Comparison of ENCODE assay signal across 8 cellular contexts in the genomic region with DNA sequence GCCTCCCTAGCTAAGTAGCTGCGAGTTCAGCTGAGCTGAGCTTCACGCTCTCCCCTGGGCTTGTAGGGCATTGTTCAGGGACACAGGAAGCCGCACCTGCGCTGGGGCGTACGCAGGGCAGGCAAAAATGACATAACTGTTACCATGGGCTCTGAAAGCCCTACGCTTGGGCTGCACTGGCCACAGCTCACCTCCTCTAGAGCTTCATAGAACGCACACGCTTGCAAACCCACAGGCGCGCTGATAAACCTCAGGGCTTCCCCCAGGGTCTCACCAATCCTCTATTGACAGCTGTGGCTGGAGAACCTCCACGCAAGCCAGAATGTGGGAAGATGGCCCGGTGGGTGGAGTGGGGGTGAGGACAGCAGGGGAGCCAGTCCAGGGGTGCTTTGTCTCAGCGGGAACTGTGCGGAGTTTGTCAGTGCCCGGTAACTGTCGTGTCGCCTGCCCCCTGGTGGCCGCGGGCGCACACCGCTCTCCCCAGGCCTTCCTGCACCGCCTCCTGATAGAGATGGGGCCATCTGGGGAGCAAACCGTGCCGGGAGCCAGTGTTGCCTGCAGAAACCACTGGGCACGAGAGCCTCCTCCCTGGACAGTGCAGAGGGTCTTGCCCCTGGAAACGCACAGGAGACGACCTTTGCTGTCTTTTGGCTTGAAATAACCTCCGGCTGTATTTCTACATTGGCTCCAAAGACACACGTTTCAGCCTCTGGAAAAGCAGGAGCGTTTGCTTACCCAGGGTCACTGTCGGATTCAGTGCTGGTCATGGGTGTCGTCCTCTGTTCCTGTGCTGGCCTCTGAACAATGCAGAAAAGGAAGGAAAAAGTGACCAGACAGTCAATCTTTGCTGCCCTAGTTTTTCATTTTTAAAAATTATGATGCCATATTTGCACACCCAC. TPM values are rescaled to one million over a fixed set of nuclear protein-coding genes. Genes with fewer than 3 reads are reported as not detected.
A peak's percentile ranks its signal among the peaks of the same experiment; 100 is the strongest.
DNase-seq lines count a peak whose midpoint lies in the region; ATAC-seq, FAIRE-seq and TF ChIP-seq lines count a peak whose summit lies in the region.

No MANE protein-coding gene starts in this region.

- H3K4me3 ChIP-seq in bronchial epithelial cell (ENCODE audit: low read depth, low read length) = no peak overlapping the region

- FAIRE-seq in bronchial epithelial cell (lab: Jason Lieb, UNC) = no peak

- H3K36me3 ChIP-seq in bronchial epithelial cell (ENCODE audit: control insufficient read depth, insufficient read depth, low read length) = no peaks in the 10 kb centered on the region

- no peak overlapping the region for H3K4me3 Mint-ChIP-seq in WTC11

- CTCF ChIA-PET in WTC11 (lab: Charles Lee) = interaction anchor here (0.5 to 2.1 kb wide), 34 partner anchors 9 to 582 kb away, joined by 3 to 32 read pairs (median 5); partner anchors contain the start of genes AFG3L2, ANKRD62 and CIDEA

- DNase-seq in GM10266 (ENCODE audit: extremely low spot score) (peak; percentile 88), NCI-H1930 (lab: John Stamatoyannopoulos, UW) (peak; percentile 6 to 29), WTC11 (ENCODE audit: low spot score) (peak; percentile 89), bronchial epithelial cell (ENCODE audit: low read depth) (peak; percentile 28), left colon (peak; percentile 57 to 81), superior temporal gyrus (ENCODE audit: extremely low spot score) (no peak)
- peak; percentile 62 to 75 for DNase-seq in stimulated activated CD4-positive, alpha-beta T cell treated with anti-CD3 and anti-CD28 coated beads, Interleukin-4, amount 100 ng/mL, for 48 hours (ENCODE audit: low read depth in 2 of 2)

- no peak overlapping the region for H3K27ac Mint-ChIP-seq in WTC11

- H3K4me1 Mint-ChIP-seq in WTC11 = no peaks in the 10 kb centered on the region

- ATAC-seq in HG02610 (IDR thresholded peaks at IDR 0.05; ENCODE audit: unreplicated experiment) (peak; percentile 88), WTC11 (peak; percentile 98), left colon (peak; percentile 98)

- peaks cover 6% of the 10 kb centered on the region for H3K27me3 Mint-ChIP-seq in WTC11 (ENCODE audit: low read depth)

- intact Hi-C loops in left colon (cut with DNase I, micrococcal nuclease) = no loop called here

- POLR2A ChIA-PET in WTC11 (lab: Charles Lee) = interaction anchor here (0.6 kb wide), 1 partner anchor 51 kb away, joined by 3 read pairs; no protein-coding TSS in a partner anchor

- TF ChIP-seq CTCF in GM10266 (IDR thresholded peaks at IDR 0.05; ENCODE audit: control insufficient read depth, insufficient read depth, low read depth, missing control alignments) (peak; percentile 89), WTC11 (IDR thresholded peaks at IDR 0.05) (peak; percentile 93), bronchial epithelial cell (IDR thresholded peaks at IDR 0.05; ENCODE audit: insufficient read depth, low read length, severe bottlenecking) (peak; percentile 98)

- peaks cover 10% of the 10 kb centered on the region for H3K9me3 Mint-ChIP-seq in WTC11

- no peaks in the 10 kb centered on the region for H3K27me3 ChIP-seq in bronchial epithelial cell (ENCODE audit: control insufficient read depth, insufficient read depth, low read length)

- H3K36me3 Mint-ChIP-seq in WTC11 = no peaks in the 10 kb centered on the region

TF ChIP-seq in WTC11, 78 proteins besides CTCF, POLR2A, EP300 and RAD21:
- TF ChIP-seq PRRX2 (CRISPR knock-in tag; IDR thresholded peaks at IDR 0.05) (no peak), HMGXB4 (CRISPR knock-in tag; IDR thresholded peaks at IDR 0.05) (0 out of 2 replicates have a peak, but pooled peaks have one; percentile 20), ZNF423 (CRISPR knock-in tag; IDR thresholded peaks at IDR 0.05) (peak; percentile 97)

RNA-seq across cellular contexts. Expression of gene CIDEA, which starts 17.0 kb away (rescaled TPM):
- total RNA-seq in WTC11 (2021) (0.23 to 0.50 TPM (median 0.23 TPM) in 3 replicates), bronchial epithelial cell (0.53 TPM in 1 of 2 replicates, not detected in the other), left colon (under 1 TPM in 1 of 2 donors, not detected in 1; 0.34 TPM)
